Comparison of ENCODE assay signal across 10 cellular contexts in the genomic region with DNA sequence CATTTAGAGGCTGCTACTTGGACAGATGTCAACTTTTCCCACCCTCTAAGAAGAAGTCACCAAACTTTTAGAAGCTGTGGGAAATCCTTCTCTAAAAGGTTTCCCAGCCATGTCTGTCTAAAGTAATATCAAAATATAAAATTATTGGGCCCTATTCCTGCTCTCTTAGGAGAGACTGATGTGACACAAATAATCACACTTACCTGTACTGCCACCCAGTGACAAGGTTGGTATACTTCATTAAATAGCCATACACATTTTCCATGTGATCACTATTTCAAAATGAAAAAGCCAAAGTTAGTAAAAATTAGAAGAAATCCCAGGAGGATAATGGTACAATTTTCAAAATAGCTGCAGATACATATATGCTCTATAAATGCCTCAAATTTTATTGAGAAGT.
A peak's percentile ranks its signal among the peaks of the same experiment; 100 is the strongest.
DNase-seq lines count a peak whose midpoint lies in the region; ATAC-seq and TF ChIP-seq lines count a peak whose summit lies in the region.
"Had no signal": no experiment of that assay in that cellular context is flagged by ENCODE, and none has a peak within 500 bp of the region (broad histone marks: within the 10 kb centered on the region; RNA-seq: fewer than 3 reads in every experiment).

No MANE protein-coding gene starts in this region.

- no peak overlapping the region for H3K4me2 ChIP-seq in DND-41 (ENCODE audit: insufficient read depth, low read length)

- peaks cover 27% of the 10 kb centered on the region for H3K79me2 ChIP-seq in DND-41 (ENCODE audit: insufficient read depth, low read length)

- 0 out of 3 replicates have a peak, but pooled peaks have one; percentile 39 for ATAC-seq in DND-41 (ENCODE audit: insufficient read depth, low read depth)
- ATAC-seq in HG02981 (IDR thresholded peaks at IDR 0.05; ENCODE audit: unreplicated experiment) = no peak
- ATAC-seq: activated T-helper 17 cell treated with anti-CD3 and anti-CD28 coated beads, Interleukin-2, amount 50 U/mL, for 72 hours had no signal

- TF ChIP-seq POLR2A in erythroblast (IDR thresholded peaks at IDR 0.05; ENCODE audit: low read length) = no peak

- peaks cover 10% of the 10 kb centered on the region; the same call in 1 of the 2 replicates for H4K20me1 ChIP-seq in DND-41 (ENCODE audit: insufficient read depth, low read length)

- no peak overlapping the region for H3K4me3 ChIP-seq in DND-41 (ENCODE audit: low read depth in 1 of 2, low read length in 2 of 2)

- no peaks in the 10 kb centered on the region for H3K4me1 ChIP-seq in DND-41 (ENCODE audit: insufficient read depth, low read length)

- DNase-seq in DND-41 = no peak
- DNase-seq in NCI-H2171 (lab: John Stamatoyannopoulos, UW) = peak; percentile 8
- peak; percentile 33 to 53 for DNase-seq in erythroblast (lab: John Stamatoyannopoulos, UW)
- no peak for DNase-seq in OCI-M2 (lab: John Stamatoyannopoulos, UW; ENCODE audit: unreplicated experiment)
- no peak for DNase-seq in SKM-1 treated with dmso at 0.1 percent for 144 hours (lab: John Stamatoyannopoulos, UW; ENCODE audit: unreplicated experiment)
- DNase-seq in activated effector memory CD4-positive, alpha-beta T cell treated with anti-CD3 and anti-CD28 coated beads, Interleukin-2, amount 50 U/mL, for 16 hours = no peak
- DNase-seq: central memory CD4-positive, alpha-beta T cell had no signal

- TF ChIP-seq CTCF in DND-41 (IDR thresholded peaks at IDR 0.05; ENCODE audit: borderline replicate concordance, extremely low read depth, low read length, poor library complexity, severe bottlenecking) (peak; percentile 38), GM12872 (IDR thresholded peaks at IDR 0.05; ENCODE audit: insufficient read depth, low read depth, low read length) (0 out of 3 replicates have a peak, but pooled peaks have one; percentile 16)

- no peak overlapping the region for H2AFZ ChIP-seq in DND-41 (ENCODE audit: low read depth, low read length)

- H3K9ac ChIP-seq in DND-41 (ENCODE audit: low read depth, low read length) = no peak overlapping the region

- H3K9me3 ChIP-seq in DND-41 (ENCODE audit: insufficient read depth, low read length, severe bottlenecking) = no peaks in the 10 kb centered on the region

- H3K36me3 ChIP-seq in DND-41 (ENCODE audit: insufficient read depth, low read length) = peaks cover 37% of the 10 kb centered on the region

- H3K27ac ChIP-seq in DND-41 (ENCODE audit: low read length) = no peak overlapping the region

- no peaks in the 10 kb centered on the region for H3K27me3 ChIP-seq in DND-41 (ENCODE audit: insufficient read depth, low read length, poor library complexity)

Comparison
In these comparisons a context has a peak if more than half of its experiments do, and no peak if none do; other contexts are left out.
1. DNase-seq: peak in NCI-H2171 (single experiment) and erythroblast (2 of 2); none in DND-41 (single experiment), OCI-M2 (single experiment), SKM-1 treated with dmso at 0.1 percent for 144 hours (single experiment) and activated effector memory CD4-positive, alpha-beta T cell treated with anti-CD3 and anti-CD28 coated beads, Interleukin-2, amount 50 U/mL, for 16 hours (single experiment).